ENCODE assay signal across 19 cellular contexts in the genomic region with DNA sequence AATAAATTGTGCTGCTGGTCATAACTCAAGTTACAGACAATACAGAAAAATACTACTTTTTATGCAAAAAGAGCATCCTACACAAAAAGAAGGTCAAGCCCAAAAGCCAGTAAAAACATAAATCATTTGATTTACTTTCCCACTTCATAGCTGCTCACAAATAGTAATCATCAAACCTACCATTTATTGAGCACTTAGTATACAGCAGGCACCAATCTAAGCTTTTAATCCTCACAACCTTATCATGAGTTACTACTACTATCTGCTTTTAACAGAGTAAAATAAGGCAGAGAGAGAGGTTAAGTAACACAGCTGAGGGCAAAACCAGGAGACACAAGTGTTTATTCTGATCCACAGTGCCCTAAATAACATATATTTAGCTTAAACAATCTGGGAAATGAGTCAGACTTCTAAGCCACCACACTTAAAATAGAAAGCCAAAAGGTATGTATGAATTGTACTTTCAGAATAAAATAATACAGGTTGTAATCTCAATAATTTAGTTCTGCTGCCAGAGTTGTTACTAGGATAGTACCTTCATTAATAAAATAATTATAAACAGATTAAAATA. TPM values are rescaled to one million over a fixed set of nuclear protein-coding genes. Genes with fewer than 3 reads are reported as not detected.
A peak's percentile ranks its signal among the peaks of the same experiment; 100 is the strongest.
DNase-seq lines count a peak whose midpoint lies in the region; TF ChIP-seq lines count a peak whose summit lies in the region.
"Had no signal": no experiment of that assay in that cellular context is flagged by ENCODE, and none has a peak within 500 bp of the region (broad histone marks: within the 10 kb centered on the region; RNA-seq: fewer than 3 reads in every experiment).

No MANE protein-coding gene starts in this region.

- CTCF ChIA-PET in Caco-2 (lab: Charles Lee), result interaction anchor here (1.2 kb wide), 1 partner anchor 8 kb away, joined by 4 read pairs; no protein-coding TSS in a partner anchor
- CTCF ChIA-PET in activated CD4-positive, alpha-beta memory T cell treated with anti-CD3 and anti-CD28 coated beads, Interleukin-2, amount 10 ng/mL, durations not matched to agents 7 days and 5 days (lab: Charles Lee), result interaction anchor here (1.4 to 2.3 kb wide), 2 partner anchors 24 to 39 kb away, joined by 6 read pairs; partner anchors contain the start of gene EXOSC6

- H3K27me3 ChIP-seq in Caco-2 (replicated peaks; ENCODE audit: control insufficient read depth, insufficient read depth, low read length), result no peaks in the 10 kb centered on the region
- H3K27me3 ChIP-seq: neutrophil, sigmoid colon had no signal

- no peaks in the 10 kb centered on the region for H3K4me1 Mint-ChIP-seq in Caco-2 (ENCODE audit: low read depth, unreplicated experiment)
- peaks cover 22% of the 10 kb centered on the region for H3K4me1 Mint-ChIP-seq in activated CD4-positive, alpha-beta memory T cell treated with anti-CD3 and anti-CD28 coated beads, Interleukin-2, amount 10 ng/mL, durations not matched to agents 7 days and 5 days

- no peaks in the 10 kb centered on the region for H3K9me3 ChIP-seq in Caco-2
- H3K9me3 ChIP-seq: neutrophil, sigmoid colon had no signal

- H3K36me3 Mint-ChIP-seq in Caco-2 (ENCODE audit: insufficient read depth, unreplicated experiment), result peaks cover 41% of the 10 kb centered on the region
- H3K36me3 Mint-ChIP-seq in activated CD4-positive, alpha-beta memory T cell treated with anti-CD3 and anti-CD28 coated beads, Interleukin-2, amount 10 ng/mL, durations not matched to agents 7 days and 5 days (ENCODE audit: low read depth), result peaks cover 10% of the 10 kb centered on the region

- peak overlapping the region; percentile 99 for H3K27ac Mint-ChIP-seq in Caco-2 (ENCODE audit: unreplicated experiment)
- peak overlapping the region; percentile 35 for H3K27ac Mint-ChIP-seq in activated CD4-positive, alpha-beta memory T cell treated with anti-CD3 and anti-CD28 coated beads, Interleukin-2, amount 10 ng/mL, durations not matched to agents 7 days and 5 days

- H3K4me3 ChIP-seq in Caco-2 (ENCODE audit: low read depth, low read length) (no peak overlapping the region), foreskin fibroblast (ENCODE audit: low read depth in 1 of 2, low read length in 2 of 2) (no peak overlapping the region)
- H3K4me3 ChIP-seq: sigmoid colon had no signal

- POLR2A ChIA-PET in Caco-2 (lab: Charles Lee), result no interaction called here
- POLR2A ChIA-PET in activated CD4-positive, alpha-beta memory T cell treated with anti-CD3 and anti-CD28 coated beads, Interleukin-2, amount 10 ng/mL, durations not matched to agents 7 days and 5 days (lab: Charles Lee), result interaction anchor here (0.8 to 2.7 kb wide), 5 partner anchors 8 to 234 kb away, joined by 3 to 20 read pairs (median 4); partner anchors contain the start of genes DDX19A, DDX19B and EXOSC6

- H3K4me3 Mint-ChIP-seq in Caco-2 (ENCODE audit: unreplicated experiment), result no peak overlapping the region
- no peak overlapping the region for H3K4me3 Mint-ChIP-seq in activated CD4-positive, alpha-beta memory T cell treated with anti-CD3 and anti-CD28 coated beads, Interleukin-2, amount 10 ng/mL, durations not matched to agents 7 days and 5 days

- no peaks in the 10 kb centered on the region for H3K36me3 ChIP-seq in Caco-2 (ENCODE audit: control insufficient read depth, insufficient read depth, low read length)
- H3K36me3 ChIP-seq: neutrophil, sigmoid colon had no signal

- no TSS peak for BruUV-seq in Caco-2 (replicated peaks; lab: Mats Ljungman, UMichigan)

- no peak for DNase-seq in Caco-2
- peak; percentile 46 for DNase-seq in HCEC 1CT
- no peak for DNase-seq in activated CD4-positive, alpha-beta memory T cell treated with anti-CD3 and anti-CD28 coated beads, Interleukin-2, amount 10 ng/mL, durations not matched to agents 7 days and 5 days
- DNase-seq in foreskin fibroblast, result peak; percentile 2 to 30
- DNase-seq in NCI-H2171 treated with DMSO at 0.1 percent for 48 hours (lab: John Stamatoyannopoulos, UW), result no peak
- no peak for DNase-seq in NAMALWA (ENCODE audit: low spot score)
- DNase-seq in DMS79 treated with DMSO at 0.1 percent for 48 hours (lab: John Stamatoyannopoulos, UW), result no peak
- DNase-seq: activated CD4-positive, CD25-positive, alpha-beta regulatory T cell treated with anti-CD3 and anti-CD28 coated beads, Interleukin-2, amount 50 U/mL, for 72 hours; activated T-cell treated with anti-CD3 and anti-CD28 coated beads, Interleukin-2, amount 50 U/mL, for 1 hour; glutamatergic neuron; islet precursor cell; mesendoderm; NCI-H2081; NCI-H774; RPMI8226; stimulated activated CD4-positive, alpha-beta T cell treated with anti-CD3 and anti-CD28 coated beads, Interleukin-2, amount 100 ng/mL, for 48 hours; T-helper 2 cell had no signal

- TF ChIP-seq CTCF in Caco-2 (IDR thresholded peaks at IDR 0.05; ENCODE audit: insufficient read depth in 1 of 2, low read depth in 1 of 2, low read length in 1 of 2, severe bottlenecking in 1 of 2, unreplicated experiment in 1 of 2) (no peak), foreskin fibroblast (IDR thresholded peaks at IDR 0.05; ENCODE audit: low read depth, low read length) (no peak)

- no peaks in the 10 kb centered on the region for H3K27me3 Mint-ChIP-seq in Caco-2 (ENCODE audit: insufficient read depth, unreplicated experiment)
- H3K27me3 Mint-ChIP-seq in activated CD4-positive, alpha-beta memory T cell treated with anti-CD3 and anti-CD28 coated beads, Interleukin-2, amount 10 ng/mL, durations not matched to agents 7 days and 5 days, result no peaks in the 10 kb centered on the region

- intact Hi-C loops in Caco-2 (cut with micrococcal nuclease; ENCODE audit: unreplicated experiment), result no loop called here

- no peaks in the 10 kb centered on the region for H3K4me1 ChIP-seq in Caco-2

- no peaks in the 10 kb centered on the region for H3K9me3 Mint-ChIP-seq in Caco-2 (ENCODE audit: unreplicated experiment)
- no peaks in the 10 kb centered on the region for H3K9me3 Mint-ChIP-seq in activated CD4-positive, alpha-beta memory T cell treated with anti-CD3 and anti-CD28 coated beads, Interleukin-2, amount 10 ng/mL, durations not matched to agents 7 days and 5 days

RNA-seq across cellular contexts. Expression of gene AARS1, which starts 1.7 kb away (rescaled TPM):
- total RNA-seq in Caco-2 (2022), result 366 and 449 TPM in 2 replicates
- total RNA-seq in activated CD4-positive, alpha-beta memory T cell treated with anti-CD3 and anti-CD28 coated beads, Interleukin-2, amount 10 ng/mL, durations not matched to agents 7 days and 5 days, result 100 to 1,000 TPM; 128 to 129 TPM

RNA-seq across cellular contexts. Expression of gene DDX19B, which starts 8.0 kb away (rescaled TPM):
- total RNA-seq in Caco-2 (2022), result 72.4 and 74.5 TPM in 2 replicates
- 10 to 100 TPM; 33.2 to 35.8 TPM for total RNA-seq in activated CD4-positive, alpha-beta memory T cell treated with anti-CD3 and anti-CD28 coated beads, Interleukin-2, amount 10 ng/mL, durations not matched to agents 7 days and 5 days

RNA-seq across cellular contexts. Expression of gene EXOSC6, which starts 39.3 kb away (rescaled TPM):
- total RNA-seq in Caco-2 (2022), result 33.6 and 34.6 TPM in 2 replicates
- total RNA-seq in activated CD4-positive, alpha-beta memory T cell treated with anti-CD3 and anti-CD28 coated beads, Interleukin-2, amount 10 ng/mL, durations not matched to agents 7 days and 5 days, result 10 to 100 TPM; 24.3 to 24.4 TPM

RNA-seq across cellular contexts. Expression of gene DDX19A, which starts 55.7 kb away (rescaled TPM):
- total RNA-seq in Caco-2 (2022), result 62.0 and 72.5 TPM in 2 replicates
- 10 to 100 TPM; 27.3 to 27.5 TPM for total RNA-seq in activated CD4-positive, alpha-beta memory T cell treated with anti-CD3 and anti-CD28 coated beads, Interleukin-2, amount 10 ng/mL, durations not matched to agents 7 days and 5 days

Comparison
In these comparisons a context has a peak if more than half of its experiments do, and no peak if none do; other contexts are left out.
1. DNase-seq: peak in HCEC 1CT (single experiment) and foreskin fibroblast (2 of 2); none in Caco-2 (0 of 2), activated CD4-positive, alpha-beta memory T cell treated with anti-CD3 and anti-CD28 coated beads, Interleukin-2, amount 10 ng/mL, durations not matched to agents 7 days and 5 days (single experiment), NCI-H2171 treated with DMSO at 0.1 percent for 48 hours (single experiment), NAMALWA (single experiment) and DMS79 treated with DMSO at 0.1 percent for 48 hours (single experiment).